10 cellular contexts compared by ENCODE assay signal in the genomic region with DNA sequence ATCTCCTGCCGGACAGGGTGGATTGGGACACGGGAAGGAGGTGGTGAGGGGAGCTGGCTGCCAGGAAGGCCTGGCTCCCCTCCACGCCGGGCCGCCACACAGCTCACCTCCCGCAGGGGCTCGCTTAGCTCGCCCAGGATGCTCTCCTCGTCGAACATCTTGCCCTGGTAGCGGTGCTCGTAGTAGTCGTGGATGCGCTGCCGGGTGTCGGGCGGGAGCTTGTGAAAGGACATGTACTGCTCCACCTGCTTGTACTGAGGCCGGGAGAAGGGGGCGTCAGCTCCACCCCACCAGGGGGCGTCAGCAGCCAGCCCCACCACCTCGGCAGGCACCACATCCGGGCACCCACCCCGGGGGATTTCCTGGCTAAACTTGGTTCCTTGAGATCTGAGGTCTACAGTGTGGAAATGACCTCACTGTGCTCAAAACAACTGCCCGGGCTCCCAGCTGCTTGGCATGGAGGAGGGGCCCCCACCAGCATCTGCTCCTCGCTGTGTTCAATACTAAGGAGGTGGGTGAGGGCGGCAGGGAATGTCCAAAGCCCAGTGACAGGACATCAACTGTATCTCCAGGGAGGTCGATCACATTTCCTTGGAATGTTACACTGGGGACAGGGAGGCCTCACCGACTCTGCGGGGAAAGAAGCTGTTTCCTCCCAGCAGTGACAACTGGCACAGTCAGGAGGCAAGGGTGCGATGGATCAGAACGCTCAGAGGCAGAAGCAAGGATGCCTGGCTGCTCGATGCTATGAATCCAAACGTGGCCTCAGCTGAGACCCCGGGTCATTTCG. TPM values are rescaled to one million over a fixed set of nuclear protein-coding genes. Genes with fewer than 3 reads are reported as not detected.
DNase-seq lines count a peak whose midpoint lies in the region; ATAC-seq and TF ChIP-seq lines count a peak whose summit lies in the region.
"Had no signal": no experiment of that assay in that cellular context is flagged by ENCODE, and none has a peak within 500 bp of the region (broad histone marks: within the 10 kb centered on the region; RNA-seq: fewer than 3 reads in every experiment).

No MANE protein-coding gene starts in this region.

- peak overlapping the region; percentile 29; the same call in 1 of the 2 replicates for H3K4me3 ChIP-seq in GM06990 (replicated peaks; ENCODE audit: low read depth, low read length)
- H3K4me3 ChIP-seq in OCI-LY7 (ENCODE audit: low read depth, low read length, poor library complexity, severe bottlenecking) = no peak overlapping the region

- no peaks in the 10 kb centered on the region for H3K9me2 ChIP-seq in OCI-LY7 (ENCODE audit: insufficient read depth, low read length)

- no peaks in the 10 kb centered on the region for H3K36me3 ChIP-seq in GM06990 (ENCODE audit: control insufficient read depth, insufficient read depth, low read length)
- H3K36me3 ChIP-seq in OCI-LY7 (ENCODE audit: insufficient read depth, low read length) = no peaks in the 10 kb centered on the region

- CTCF ChIA-PET in OCI-LY7 (lab: Charles Lee; ENCODE audit: unreplicated experiment) = no interaction called here

- no peak overlapping the region for H3K27ac ChIP-seq in OCI-LY7 (ENCODE audit: low read depth, low read length, poor library complexity, severe bottlenecking)

- H4K20me1 ChIP-seq in OCI-LY7 (ENCODE audit: insufficient read depth, low read length) = no peaks in the 10 kb centered on the region

- no TSS peak for BruUV-seq in OCI-LY7 (replicated peaks; lab: Mats Ljungman, UMichigan)

- DNase-seq in 8988T (peak; percentile 46), GM06990 (ENCODE audit: extremely low read depth, insufficient read length) (peak; percentile 63), OCI-LY7 (ENCODE audit: low spot score) (peak; percentile 8), left ventricle myocardium superior (peak; percentile 33), LoVo (ENCODE audit: low spot score) (no peak), NOMO-1 treated with dmso at 0.1 percent for 144 hours (lab: John Stamatoyannopoulos, UW; ENCODE audit: unreplicated experiment) (no peak)
- DNase-seq: GF-D8 had no signal

- intact Hi-C loops in OCI-LY7 (cut with micrococcal nuclease; ENCODE audit: unreplicated experiment) = no loop called here
- intact Hi-C loops in left ventricle myocardium superior (cut with micrococcal nuclease) = no loop called here

- no peaks in the 10 kb centered on the region for H3K79me2 ChIP-seq in OCI-LY7 (ENCODE audit: insufficient read depth, low read depth, low read length)

- TF ChIP-seq CTCF in GM06990 (IDR thresholded peaks at IDR 0.05; ENCODE audit: insufficient read depth, low read length, poor library complexity, severe bottlenecking) (peak; percentile 74), OCI-LY7 (conservative IDR thresholded peaks at IDR 0.05; ENCODE audit: low read length) (peak; percentile 56)

- no peaks in the 10 kb centered on the region for H3K9me3 ChIP-seq in OCI-LY7 (ENCODE audit: low read length)

- no peaks in the 10 kb centered on the region for H3K27me3 ChIP-seq in GM06990 (replicated peaks; ENCODE audit: control insufficient read depth, insufficient read depth, low read length)

- H2AFZ ChIP-seq in OCI-LY7 (ENCODE audit: low read length) = no peak overlapping the region

- ATAC-seq in left ventricle myocardium superior (peak; percentile 48), HG02678 (IDR thresholded peaks at IDR 0.05; ENCODE audit: unreplicated experiment) (no peak), GM21619 (IDR thresholded peaks at IDR 0.05; ENCODE audit: unreplicated experiment) (no peak)

- no peak overlapping the region for H3K4me2 ChIP-seq in OCI-LY7 (ENCODE audit: low read length)

- no peaks in the 10 kb centered on the region for H3K4me1 ChIP-seq in OCI-LY7 (ENCODE audit: insufficient read depth, low read length, poor library complexity, severe bottlenecking)

- POLR2A ChIA-PET in OCI-LY7 (lab: Charles Lee) = no interaction called here

RNA-seq across cellular contexts. Expression of gene HCN4, which starts 43.4 kb away (rescaled TPM):
- not detected in 2 replicates for total RNA-seq in OCI-LY7 (2014; rRNA removed; shearing (Covaris generic))
- not detected in 2 replicates for total RNA-seq in OCI-LY7 (2022)
- total RNA-seq in left ventricle myocardium superior = 21.1 TPM
- total RNA-seq: omental fat pad had no signal

Comparison
In these comparisons a context has a peak if more than half of its experiments do, and no peak if none do; other contexts are left out.
1. DNase-seq: peak in 8988T (single experiment), GM06990 (single experiment), OCI-LY7 (single experiment) and left ventricle myocardium superior (single experiment); none in LoVo (single experiment) and NOMO-1 treated with dmso at 0.1 percent for 144 hours (single experiment).
2. RNA of gene HCN4, which starts 43.4 kb away (total RNA-seq): 21.1 TPM in left ventricle myocardium superior (single experiment); not detected in OCI-LY7; every median in the first group is over 10 times any median in the second.